Comparison of ENCODE assay signal across 1 cellular context in the genomic region with DNA sequence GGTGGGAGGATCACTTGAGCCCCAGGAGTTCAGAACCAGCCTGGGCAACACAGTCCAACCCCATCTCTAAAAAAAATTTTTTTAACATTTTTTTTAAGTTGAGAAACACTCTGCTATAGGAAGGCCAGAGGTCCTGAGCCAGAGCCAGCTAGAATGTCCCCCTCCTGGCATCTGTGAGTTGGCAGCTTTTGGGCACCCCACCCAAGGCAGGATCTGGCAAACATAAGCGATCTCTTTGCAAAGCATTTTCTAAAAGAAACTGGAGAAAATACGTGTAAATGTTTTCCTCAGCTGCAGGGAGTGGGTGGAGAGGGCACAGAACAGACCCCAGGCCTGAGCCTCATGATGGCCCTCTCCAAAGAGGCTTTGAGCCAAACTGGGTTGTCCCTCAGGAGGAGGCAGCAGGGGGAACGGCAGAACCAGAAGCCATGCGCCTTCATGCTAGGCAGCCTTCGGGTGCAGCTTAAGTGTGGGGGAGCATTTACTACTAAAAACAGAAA.
TF ChIP-seq lines count a peak whose summit lies in the region.

No MANE protein-coding gene starts in this region.

TF ChIP-seq in endothelial cell of umbilical vein, 7 proteins besides CTCF, POLR2A, EP300 and RAD21:
- TF ChIP-seq FOS (IDR thresholded peaks at IDR 0.05; ENCODE audit: borderline replicate concordance, insufficient read depth, low read length) (no peak), JUN (IDR thresholded peaks at IDR 0.05; ENCODE audit: borderline replicate concordance, insufficient read depth, insufficient read length, low read depth) (no peak), MYC (IDR thresholded peaks at IDR 0.05; ENCODE audit: low read depth, low read length) (no peak), POLR2AphosphoS5 (IDR thresholded peaks at IDR 0.05; ENCODE audit: insufficient read depth, low read depth, low read length) (no peak)
- TF ChIP-seq, protein P1, sequence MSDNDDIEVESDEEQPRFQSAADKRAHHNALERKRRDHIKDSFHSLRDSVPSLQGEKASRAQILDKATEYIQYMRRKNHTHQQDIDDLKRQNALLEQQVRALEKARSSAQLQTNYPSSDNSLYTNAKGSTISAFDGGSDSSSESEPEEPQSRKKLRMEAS (IDR thresholded peaks at IDR 0.05; ENCODE audit: insufficient read depth, insufficient read length) = no peak
